In genomic region chr17:40443196-40443987, GRCh38 we compare ENCODE assay signal across 9 cellular contexts. TPM values are rescaled to one million over a fixed set of nuclear protein-coding genes. Genes with fewer than 3 reads are reported as not detected.
DNase-seq lines count a peak whose midpoint lies in the region; ATAC-seq and TF ChIP-seq lines count a peak whose summit lies in the region.
"Had no signal": no experiment of that assay in that cellular context is flagged by ENCODE, and none has a peak within 500 bp of the region (broad histone marks: within the 10 kb centered on the region; RNA-seq: fewer than 3 reads in every experiment).

TSS of gene IGFBP4 (plus strand) at chr17:40443450. CDS start at chr17:40443736, 286 bp downstream.

- in situ Hi-C loops in transverse colon (cut with MboI; ENCODE audit: low pct_ligation_motif_present in 1 of 4, low pct_unique_long_range_greater_than_20kb in 1 of 4, low sequenced_read_pairs in 3 of 4): loop anchor here in 3 of 4 donors (5.0 to 25.0 kb wide), 2 partner anchors 89 to 94 kb away; no protein-coding TSS in a partner anchor

- H3K36me3 ChIP-seq in cardiac muscle cell (no peaks in the 10 kb centered on the region), parathyroid adenoma (ENCODE audit: control insufficient read depth, insufficient read depth, low read length) (no peaks in the 10 kb centered on the region), transverse colon (no peaks in the 10 kb centered on the region)
- H3K36me3 ChIP-seq: neutrophil had no signal

- POLR2A ChIA-PET in T-cell (lab: Charles Lee): no interaction called here

- TF ChIP-seq EP300 in transverse colon (IDR thresholded peaks at IDR 0.05; ENCODE audit: low read depth): no peak

- peak within 1 kb of the TSS; percentile 80 for H2AFZ ChIP-seq in parathyroid adenoma

- H3K4me2 ChIP-seq in parathyroid adenoma (ENCODE audit: low read length): peak within 1 kb of the TSS; percentile 58

- H3K9me3 Mint-ChIP-seq in T-cell: no peaks in the 10 kb centered on the region
- no peaks in the 10 kb centered on the region for H3K9me3 Mint-ChIP-seq in activated naive CD8-positive, alpha-beta T cell treated with anti-CD3 and anti-CD28 coated beads, Interleukin-2, amount 50 U/mL, for 24 hours

- TF ChIP-seq CTCF in cardiac muscle cell (IDR thresholded peaks at IDR 0.05; ENCODE audit: low read depth, low read length): peak; percentile 43
- peak; percentile 27 for TF ChIP-seq CTCF in parathyroid adenoma (IDR thresholded peaks at IDR 0.05)
- TF ChIP-seq CTCF in transverse colon (IDR thresholded peaks at IDR 0.05): peak in 4 of 5 experiments; percentile 29 to 57 (median 38)

- H3K4me1 ChIP-seq in cardiac muscle cell (ENCODE audit: low read depth) (peaks cover 16% of the 10 kb centered on the region), parathyroid adenoma (no peaks in the 10 kb centered on the region), transverse colon (peaks cover 24 to 60% (median 42%) of the 10 kb centered on the region in 4 donors)

- H3K27me3 ChIP-seq in cardiac muscle cell (no peaks in the 10 kb centered on the region), parathyroid adenoma (ENCODE audit: control insufficient read depth, insufficient read depth, low read length) (no peaks in the 10 kb centered on the region), transverse colon (no peaks in the 10 kb centered on the region)

- H3K79me2 ChIP-seq in parathyroid adenoma: no peaks in the 10 kb centered on the region

- peak within 1 kb of the TSS; percentile 75 to 88 for H3K27ac Mint-ChIP-seq in T-cell
- H3K27ac Mint-ChIP-seq in activated naive CD8-positive, alpha-beta T cell treated with anti-CD3 and anti-CD28 coated beads, Interleukin-2, amount 50 U/mL, for 24 hours: no peak within 1 kb of the TSS

- H3K4me1 Mint-ChIP-seq in T-cell: peaks cover 30 to 45% (median 33%) of the 10 kb centered on the region in 3 donors
- H3K4me1 Mint-ChIP-seq in activated naive CD8-positive, alpha-beta T cell treated with anti-CD3 and anti-CD28 coated beads, Interleukin-2, amount 50 U/mL, for 24 hours: peaks cover 39% of the 10 kb centered on the region

- CTCF ChIA-PET in T-cell (lab: Charles Lee): interaction anchor here in 1 of 2 donors (0.7 to 1.7 kb wide), 5 partner anchors 9 to 90 kb away, joined by 3 to 8 read pairs (median 5); partner anchors contain the start of gene TOP2A

- H3K9me3 ChIP-seq in cardiac muscle cell (ENCODE audit: low read depth): no peaks in the 10 kb centered on the region
- H3K9me3 ChIP-seq in parathyroid adenoma (ENCODE audit: control insufficient read depth, low read length): no peaks in the 10 kb centered on the region
- no peaks in the 10 kb centered on the region for H3K9me3 ChIP-seq in transverse colon
- H3K9me3 ChIP-seq: neutrophil had no signal

- peak within 1 kb of the TSS; percentile 63 to 79 (median 77) for H3K4me3 Mint-ChIP-seq in T-cell
- peak within 1 kb of the TSS; percentile 66 for H3K4me3 Mint-ChIP-seq in activated naive CD8-positive, alpha-beta T cell treated with anti-CD3 and anti-CD28 coated beads, Interleukin-2, amount 50 U/mL, for 24 hours

- H3K27me3 Mint-ChIP-seq in T-cell: peaks cover 0 to 3% of the 10 kb centered on the region in 2 donors
- peaks cover 12% of the 10 kb centered on the region for H3K27me3 Mint-ChIP-seq in activated naive CD8-positive, alpha-beta T cell treated with anti-CD3 and anti-CD28 coated beads, Interleukin-2, amount 50 U/mL, for 24 hours

- DNase-seq in EH (ENCODE audit: low read depth) (peak; percentile 82), LoVo (ENCODE audit: low spot score) (peak; percentile 76), T-cell (peak in 33 of 34 experiments; percentile 17 to 74 (median 51)), cardiac muscle cell (ENCODE audit: low read depth in 1 of 2, low spot score in 1 of 2) (peak; percentile 86 to 88), transverse colon (peak; percentile 84)
- peak; percentile 78 for DNase-seq in activated naive CD8-positive, alpha-beta T cell treated with anti-CD3 and anti-CD28 coated beads, Interleukin-2, amount 50 U/mL, for 24 hours

- H3K27ac ChIP-seq in cardiac muscle cell (no peak within 1 kb of the TSS), parathyroid adenoma (peak within 1 kb of the TSS; percentile 63), transverse colon (peak within 1 kb of the TSS; percentile 94 to 98 (median 96))
- H3K27ac ChIP-seq: neutrophil had no signal

- H3K9ac ChIP-seq in parathyroid adenoma: no peak within 1 kb of the TSS

- ATAC-seq in T-cell (replicated peaks in 1 of 4): peak; percentile 81 to 87 (median 86)
- ATAC-seq in activated naive CD8-positive, alpha-beta T cell treated with anti-CD3 and anti-CD28 coated beads, Interleukin-2, amount 50 U/mL, for 24 hours: peak; percentile 77
- no peak for ATAC-seq in HG02938 (IDR thresholded peaks at IDR 0.05; ENCODE audit: unreplicated experiment)

- peak; percentile 60 for TF ChIP-seq POLR2A in transverse colon (IDR thresholded peaks at IDR 0.05)

- H3K36me3 Mint-ChIP-seq in T-cell: no peaks in the 10 kb centered on the region
- H3K36me3 Mint-ChIP-seq in activated naive CD8-positive, alpha-beta T cell treated with anti-CD3 and anti-CD28 coated beads, Interleukin-2, amount 50 U/mL, for 24 hours (ENCODE audit: low read depth): no peaks in the 10 kb centered on the region

- WGBS in transverse colon (ENCODE audit: low coverage in 1 of 2), 2 donors: 1% methylated on average over 48 of the region's 98 CpGs; no CpG with 5 or more reads in 1 of the 2 donors

- intact Hi-C loops in transverse colon (cut with DNase I; ENCODE audit: low total_unique reads): loop anchor here (1.0 to 5.0 kb wide), 3 partner anchors 21 to 89 kb away; no protein-coding TSS in a partner anchor

- H3K4me3 ChIP-seq in cardiac muscle cell: peak within 1 kb of the TSS; percentile 47
- peak within 1 kb of the TSS; percentile 49 for H3K4me3 ChIP-seq in parathyroid adenoma (ENCODE audit: low read depth, low read length)
- H3K4me3 ChIP-seq in transverse colon: peak within 1 kb of the TSS; percentile 58 to 74 (median 66)

RNA-seq across cellular contexts. Expression of gene IGFBP4, which starts in this region (rescaled TPM):
- 10 to 100 TPM in 3 of 5 donors, 1 to 10 TPM in 2; 4.0 to 12.3 (median 11.3) TPM for total RNA-seq in T-cell
- total RNA-seq in cardiac muscle cell: 41.7 and 87.4 TPM in 2 replicates
- polyA plus RNA-seq in cardiac muscle cell: 109 and 215 TPM in 2 replicates
- total RNA-seq in transverse colon: 100 to 1,000 TPM in 3 of 4 donors, 10 to 100 TPM in 1; 98.4 to 302 (median 166) TPM
